Comparison of ENCODE assay signal across 8 cellular contexts in the genomic region with DNA sequence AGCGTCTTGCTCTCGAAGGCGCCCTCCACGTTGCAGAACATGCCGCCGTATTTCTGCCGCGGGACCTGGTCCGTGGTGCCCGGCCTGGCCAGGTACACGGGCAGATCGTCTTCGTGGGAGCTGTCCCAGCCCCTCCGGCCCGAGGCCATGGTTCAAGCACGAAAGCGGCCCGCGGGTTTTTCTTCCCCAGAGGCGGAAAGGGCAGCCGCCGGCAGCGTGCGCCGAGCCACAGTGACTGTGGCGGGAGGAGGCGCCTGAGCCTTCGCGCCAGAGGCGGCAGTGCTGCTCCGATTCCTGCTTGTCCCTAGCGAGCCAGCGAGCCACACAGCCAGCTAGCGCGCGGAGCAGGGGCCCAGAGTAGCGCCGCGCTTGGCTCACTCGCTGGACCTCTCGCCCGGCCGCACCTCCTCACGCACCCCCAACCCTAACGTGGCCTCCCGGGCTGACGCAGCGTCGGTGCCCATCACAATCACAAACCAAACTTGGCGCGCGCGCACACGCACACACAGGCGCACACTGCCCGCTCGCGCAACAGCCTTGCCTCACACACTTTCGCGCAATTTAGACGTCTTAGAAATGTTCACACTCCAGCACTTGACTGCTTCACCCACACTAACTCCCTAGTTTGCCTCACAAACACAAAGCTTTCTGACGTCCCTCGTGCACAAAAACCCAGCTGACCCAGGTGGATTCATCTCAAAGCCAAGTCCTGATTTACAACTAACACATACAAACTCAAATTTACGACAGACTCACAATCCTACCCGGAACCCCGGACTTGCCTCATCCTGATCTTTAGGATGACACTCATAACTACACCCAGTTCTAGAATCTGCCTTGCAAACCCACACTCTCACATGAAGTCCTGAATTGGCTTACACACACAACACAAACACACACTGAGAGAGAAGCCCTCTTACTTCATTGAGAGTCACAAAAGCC. TPM values are rescaled to one million over a fixed set of nuclear protein-coding genes. Genes with fewer than 3 reads are reported as not detected.
DNase-seq lines count a peak whose midpoint lies in the region; ATAC-seq and TF ChIP-seq lines count a peak whose summit lies in the region.

DPYSL3 (minus strand) TSS at position 359 of the 942 bp plus-strand sequence; CDS start at position 149, 210 bp downstream.

- H3K27me3 ChIP-seq in SJSA1 (replicated peaks): no peaks in the 10 kb centered on the region
- no peaks in the 10 kb centered on the region for H3K27me3 ChIP-seq in mesenchymal stem cell (ENCODE audit: control insufficient read depth in 1 of 2, insufficient read depth in 1 of 2, low read length in 2 of 2)
- no peaks in the 10 kb centered on the region for H3K27me3 ChIP-seq in testis

- WGBS in mesenchymal stem cell: 4% methylated on average over 66 of the region's 66 CpGs
- WGBS in testis, 2 donors: 4% methylated on average over 8 to 27 of the region's 66 CpGs

- H2AFZ ChIP-seq in mesenchymal stem cell (ENCODE audit: low read depth, low read length): peak within 1 kb of the TSS; percentile 99

- H3K23ac ChIP-seq in mesenchymal stem cell (ENCODE audit: low read length in 2 of 2): peak within 1 kb of the TSS in 1 of 2 experiments; percentile 100

- H3K4me3 ChIP-seq in SJSA1 (peak within 1 kb of the TSS; percentile 60), epithelial cell of proximal tubule (ENCODE audit: low read depth, low read length) (peak within 1 kb of the TSS; percentile 76), mesenchymal stem cell (ENCODE audit: insufficient read depth in 1 of 2, low read depth in 1 of 2, low read length in 2 of 2) (peak within 1 kb of the TSS; percentile 89 to 93), testis (peak within 1 kb of the TSS; percentile 54 to 68)

- H3K18ac ChIP-seq in mesenchymal stem cell (ENCODE audit: low read depth in 1 of 2, low read length in 2 of 2): peak within 1 kb of the TSS; percentile 76 to 98

- ATAC-seq in HG02759 (IDR thresholded peaks at IDR 0.05; ENCODE audit: unreplicated experiment) (peak; percentile 59), HG02885 (IDR thresholded peaks at IDR 0.05; ENCODE audit: poor library complexity, unreplicated experiment) (no peak), GM18861 (IDR thresholded peaks at IDR 0.05; ENCODE audit: unreplicated experiment) (no peak)

- peak within 1 kb of the TSS; percentile 85 for H4K8ac ChIP-seq in mesenchymal stem cell (ENCODE audit: low read length)

- H2BK15ac ChIP-seq in mesenchymal stem cell (ENCODE audit: low read depth, poor library complexity, severe bottlenecking): peak within 1 kb of the TSS; percentile 53

- peak within 1 kb of the TSS in 1 of 2 experiments; percentile 99 for H3K14ac ChIP-seq in mesenchymal stem cell (ENCODE audit: low read length in 2 of 2)

- peak within 1 kb of the TSS; percentile 57 to 98 for H2BK12ac ChIP-seq in mesenchymal stem cell (ENCODE audit: low read length in 2 of 2)

- peak within 1 kb of the TSS; percentile 68 to 93 for H3K4ac ChIP-seq in mesenchymal stem cell (ENCODE audit: low read depth in 1 of 2, low read length in 2 of 2)

- H3K79me1 ChIP-seq in mesenchymal stem cell (replicated peaks; ENCODE audit: low read length, poor library complexity, severe bottlenecking): peaks cover 3% of the 10 kb centered on the region

- H2BK120ac ChIP-seq in mesenchymal stem cell (ENCODE audit: low read depth, low read length): peak within 1 kb of the TSS; percentile 55

- peak within 1 kb of the TSS; percentile 48 for H2BK5ac ChIP-seq in mesenchymal stem cell (ENCODE audit: low read depth, low read length, poor library complexity, severe bottlenecking)

- peak within 1 kb of the TSS; percentile 86 for H3K4me2 ChIP-seq in mesenchymal stem cell (ENCODE audit: low read length, poor library complexity, severe bottlenecking)

- peak within 1 kb of the TSS; percentile 91 for H3K9ac ChIP-seq in mesenchymal stem cell (ENCODE audit: low read length)

- H3K4me1 ChIP-seq in SJSA1 (replicated peaks): peaks cover 42% of the 10 kb centered on the region
- H3K4me1 ChIP-seq in mesenchymal stem cell (ENCODE audit: control insufficient read depth, insufficient read depth, low read depth, low read length): peaks cover 3% of the 10 kb centered on the region
- H3K4me1 ChIP-seq in testis: no peaks in the 10 kb centered on the region

- TF ChIP-seq CTCF in epithelial cell of proximal tubule (conservative IDR thresholded peaks at IDR 0.05; ENCODE audit: low read depth, low read length): peak; percentile 15
- no peak for TF ChIP-seq CTCF in testis (IDR thresholded peaks at IDR 0.05)

- DNase-seq in CD1c-positive myeloid dendritic cell (ENCODE audit: extremely low spot score) (peak; percentile 7), SJSA1 (ENCODE audit: low read depth in 1 of 2, low spot score in 2 of 2) (peak; percentile 88 to 93), epithelial cell of proximal tubule (ENCODE audit: low read depth) (no peak), mesenchymal stem cell (peak; percentile 85), testis (peak; percentile 69)

- H3K27ac ChIP-seq in SJSA1 (peak within 1 kb of the TSS; percentile 41), mesenchymal stem cell (ENCODE audit: low read length, poor library complexity, severe bottlenecking) (no peak within 1 kb of the TSS), testis (peak within 1 kb of the TSS; percentile 35 to 52)

- peaks cover 3% of the 10 kb centered on the region; the same call in 1 of the 2 replicates for H3K9me3 ChIP-seq in SJSA1 (replicated peaks)
- no peaks in the 10 kb centered on the region for H3K9me3 ChIP-seq in mesenchymal stem cell (ENCODE audit: control insufficient read depth, low read length)
- no peaks in the 10 kb centered on the region for H3K9me3 ChIP-seq in testis

- no peak within 1 kb of the TSS for H2AK5ac ChIP-seq in mesenchymal stem cell (ENCODE audit: low read length, severe bottlenecking)

- H4K91ac ChIP-seq in mesenchymal stem cell (ENCODE audit: low read length): peak within 1 kb of the TSS; percentile 90

- intact Hi-C loops in testis (cut with DNase I; ENCODE audit: low total_unique reads): no loop called here

- TF ChIP-seq POLR2A in testis (IDR thresholded peaks at IDR 0.05): no peak

- peaks cover 5% of the 10 kb centered on the region for H3K36me3 ChIP-seq in SJSA1
- H3K36me3 ChIP-seq in mesenchymal stem cell (ENCODE audit: control insufficient read depth in 1 of 2, insufficient read depth in 2 of 2, low read depth in 1 of 2, low read length in 2 of 2): no peaks in the 10 kb centered on the region
- no peaks in the 10 kb centered on the region for H3K36me3 ChIP-seq in testis (ENCODE audit: low read depth, missing control alignments)

RNA-seq across cellular contexts. Expression of gene DPYSL3, which starts in this region (rescaled TPM):
- 125 and 156 TPM in 2 replicates for total RNA-seq in SJSA1 (2014; rRNA removed; shearing (Covaris generic))
- total RNA-seq in epithelial cell of proximal tubule (38.3 and 76.0 TPM in 2 replicates), testis (10 to 100 TPM; 42.5 to 68.9 TPM)
- polyA plus RNA-seq in mesenchymal stem cell (2013, experiment 1 of 2): 27.3 TPM
- 26.8 TPM for polyA plus RNA-seq in mesenchymal stem cell (2013, experiment 2 of 2)
- polyA plus RNA-seq in testis (ENCODE audit: insufficient read depth, low read depth, low replicate concordance): 71.6 TPM
